1 cellular context compared by ENCODE assay signal in the genomic region with DNA sequence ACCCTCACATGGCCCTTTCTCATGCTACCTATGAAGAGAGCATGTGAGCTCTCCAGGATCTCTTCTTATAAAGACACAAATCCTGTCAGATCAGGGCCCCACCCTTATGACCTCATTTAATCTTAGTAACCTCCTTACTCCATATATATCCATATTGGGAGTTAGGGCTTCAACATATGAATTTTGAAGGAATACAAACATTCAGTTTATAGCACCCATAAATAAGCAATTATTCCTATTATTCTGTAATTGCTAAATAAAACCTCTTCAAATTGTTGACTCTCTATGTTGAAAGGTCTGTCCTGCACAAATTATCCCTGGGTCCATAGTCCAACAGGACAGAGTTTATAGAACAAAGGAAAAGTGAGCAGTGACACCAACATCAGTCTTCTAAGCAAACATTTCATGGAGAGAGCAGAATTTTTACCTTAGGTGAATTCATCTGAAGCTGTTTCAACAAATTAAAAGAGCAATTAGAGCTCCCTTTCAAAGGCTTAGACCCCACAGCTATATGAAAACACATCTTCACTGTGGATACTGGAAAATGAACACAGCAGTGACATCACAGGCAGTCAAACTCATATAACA.
TF ChIP-seq lines count a peak whose summit lies in the region.

No MANE protein-coding gene starts in this region.

TF ChIP-seq in HepG2, 621 proteins besides CTCF, POLR2A, EP300 and RAD21 (continued from another document and continues in another):
- TF ChIP-seq, protein P1, sequence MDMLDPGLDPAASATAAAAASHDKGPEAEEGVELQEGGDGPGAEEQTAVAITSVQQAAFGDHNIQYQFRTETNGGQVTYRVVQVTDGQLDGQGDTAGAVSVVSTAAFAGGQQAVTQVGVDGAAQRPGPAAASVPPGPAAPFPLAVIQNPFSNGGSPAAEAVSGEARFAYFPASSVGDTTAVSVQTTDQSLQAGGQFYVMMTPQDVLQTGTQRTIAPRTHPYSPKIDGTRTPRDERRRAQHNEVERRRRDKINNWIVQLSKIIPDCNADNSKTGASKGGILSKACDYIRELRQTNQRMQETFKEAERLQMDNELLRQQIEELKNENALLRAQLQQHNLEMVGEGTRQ (IDR thresholded peaks at IDR 0.05; ENCODE audit: low read depth, low read length), result no peak
- TF ChIP-seq, protein P1 (CRISPR knock-in tag; IDR thresholded peaks at IDR 0.05; ENCODE audit: borderline replicate concordance), result no peak
- TF ChIP-seq LCORL (IDR thresholded peaks at IDR 0.05) (no peak), LCORL (CRISPR knock-in tag; IDR thresholded peaks at IDR 0.05) (peak; percentile 39; the same call in 1 of the 2 replicates), ZFP36L2 (CRISPR knock-in tag; IDR thresholded peaks at IDR 0.05) (no peak), ZZZ3 (CRISPR knock-in tag; IDR thresholded peaks at IDR 0.05; ENCODE audit: borderline replicate concordance) (no peak), ZSCAN31 (CRISPR knock-in tag; IDR thresholded peaks at IDR 0.05; ENCODE audit: low read depth) (peak; percentile 32; the same call in 1 of the 2 replicates), ZNF607 (CRISPR knock-in tag; IDR thresholded peaks at IDR 0.05; ENCODE audit: borderline replicate concordance) (no peak), PAF1 (CRISPR knock-in tag; IDR thresholded peaks at IDR 0.05) (no peak), ZNF878 (CRISPR knock-in tag; IDR thresholded peaks at IDR 0.05) (no peak), ZNF605 (CRISPR knock-in tag; IDR thresholded peaks at IDR 0.05) (no peak), NR3C1 (CRISPR knock-in tag; IDR thresholded peaks at IDR 0.05) (no peak), AGO1 (IDR thresholded peaks at IDR 0.05; ENCODE audit: low read depth, low read length, poor library complexity, severe bottlenecking) (no peak), ZNF552 (CRISPR knock-in tag; IDR thresholded peaks at IDR 0.05; ENCODE audit: borderline replicate concordance) (no peak), AGO2 (optimal IDR thresholded peaks at IDR 0.05; ENCODE audit: low read depth, low read length) (no peak), ZNF792 (CRISPR knock-in tag; IDR thresholded peaks at IDR 0.05) (peak; percentile 66; the same call in 1 of the 2 replicates), PHF20 (CRISPR knock-in tag; IDR thresholded peaks at IDR 0.05) (no peak), STAG1 (CRISPR knock-in tag; IDR thresholded peaks at IDR 0.05) (peak; percentile 7; the same call in 1 of the 2 replicates), DR1 (CRISPR knock-in tag; IDR thresholded peaks at IDR 0.05) (no peak), ARID2 (CRISPR knock-in tag; IDR thresholded peaks at IDR 0.05; ENCODE audit: borderline replicate concordance) (peak; percentile 55; the same call in 1 of the 2 replicates), ZNF296 (CRISPR knock-in tag; conservative IDR thresholded peaks at IDR 0.05) (no peak), FOXO1 (CRISPR knock-in tag; IDR thresholded peaks at IDR 0.05) (peak; percentile 73; the same call in 1 of the 2 replicates), GLI4 (CRISPR knock-in tag; IDR thresholded peaks at IDR 0.05; ENCODE audit: borderline replicate concordance) (no peak), ATF1 (CRISPR knock-in tag; IDR thresholded peaks at IDR 0.05) (peak; percentile 41; the same call in 1 of the 2 replicates), ZFYVE20 (CRISPR knock-in tag; IDR thresholded peaks at IDR 0.05; ENCODE audit: borderline replicate concordance, low read depth) (no peak), FOXJ3 (CRISPR knock-in tag; IDR thresholded peaks at IDR 0.05; ENCODE audit: borderline replicate concordance) (peak; percentile 69; the same call in 1 of the 2 replicates), ZNF367 (CRISPR knock-in tag; IDR thresholded peaks at IDR 0.05; ENCODE audit: borderline replicate concordance) (no peak), IKZF1 (IDR thresholded peaks at IDR 0.05) (no peak), SMYD3 (CRISPR knock-in tag; IDR thresholded peaks at IDR 0.05) (0 out of 2 replicates have a peak, but pooled peaks have one; percentile 45), SRSF1 (optimal IDR thresholded peaks at IDR 0.05; ENCODE audit: low read depth, low read length) (no peak), SNRNP70 (IDR thresholded peaks at IDR 0.05; ENCODE audit: low read depth, low read length) (no peak), ZNF879 (CRISPR knock-in tag; IDR thresholded peaks at IDR 0.05) (no peak), ZNF224 (CRISPR knock-in tag; IDR thresholded peaks at IDR 0.05) (no peak), ZNF44 (CRISPR knock-in tag; IDR thresholded peaks at IDR 0.05) (no peak), DPF2 (CRISPR knock-in tag; IDR thresholded peaks at IDR 0.05; ENCODE audit: borderline replicate concordance, low read depth) (peak; percentile 71), ZNF780A (CRISPR knock-in tag; IDR thresholded peaks at IDR 0.05) (no peak)
- TF ChIP-seq, protein P2, sequence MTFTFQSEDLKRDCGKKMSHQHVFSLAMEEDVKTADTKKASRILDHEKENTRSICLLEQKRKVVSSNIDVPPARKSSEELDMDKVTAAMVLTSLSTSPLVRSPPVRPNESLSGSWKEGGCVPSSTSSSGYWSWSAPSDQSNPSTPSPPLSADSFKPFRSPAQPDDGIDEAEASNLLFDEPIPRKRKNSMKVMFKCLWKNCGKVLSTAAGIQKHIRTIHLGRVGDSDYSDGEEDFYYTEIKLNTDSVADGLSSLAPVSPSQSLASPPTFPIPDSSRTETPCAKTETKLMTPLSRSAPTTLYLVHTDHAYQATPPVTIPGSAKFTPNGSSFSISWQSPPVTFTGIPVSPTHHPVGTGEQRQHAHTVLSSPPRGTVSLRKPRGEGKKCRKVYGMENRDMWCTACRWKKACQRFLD (CRISPR knock-in tag; IDR thresholded peaks at IDR 0.05; ENCODE audit: borderline replicate concordance), result no peak
- TF ChIP-seq, protein P3, sequence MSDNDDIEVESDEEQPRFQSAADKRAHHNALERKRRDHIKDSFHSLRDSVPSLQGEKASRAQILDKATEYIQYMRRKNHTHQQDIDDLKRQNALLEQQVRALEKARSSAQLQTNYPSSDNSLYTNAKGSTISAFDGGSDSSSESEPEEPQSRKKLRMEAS (IDR thresholded peaks at IDR 0.05), result no peak
- TF ChIP-seq, protein P4, sequence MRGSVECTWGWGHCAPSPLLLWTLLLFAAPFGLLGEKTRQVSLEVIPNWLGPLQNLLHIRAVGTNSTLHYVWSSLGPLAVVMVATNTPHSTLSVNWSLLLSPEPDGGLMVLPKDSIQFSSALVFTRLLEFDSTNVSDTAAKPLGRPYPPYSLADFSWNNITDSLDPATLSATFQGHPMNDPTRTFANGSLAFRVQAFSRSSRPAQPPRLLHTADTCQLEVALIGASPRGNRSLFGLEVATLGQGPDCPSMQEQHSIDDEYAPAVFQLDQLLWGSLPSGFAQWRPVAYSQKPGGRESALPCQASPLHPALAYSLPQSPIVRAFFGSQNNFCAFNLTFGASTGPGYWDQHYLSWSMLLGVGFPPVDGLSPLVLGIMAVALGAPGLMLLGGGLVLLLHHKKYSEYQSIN (CRISPR knock-in tag; IDR thresholded peaks at IDR 0.05; ENCODE audit: borderline replicate concordance), result no peak
- TF ChIP-seq, protein P5, sequence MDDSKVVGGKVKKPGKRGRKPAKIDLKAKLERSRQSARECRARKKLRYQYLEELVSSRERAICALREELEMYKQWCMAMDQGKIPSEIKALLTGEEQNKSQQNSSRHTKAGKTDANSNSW (CRISPR knock-in tag; IDR thresholded peaks at IDR 0.05; ENCODE audit: borderline replicate concordance), result no peak
- TF ChIP-seq, protein P6, sequence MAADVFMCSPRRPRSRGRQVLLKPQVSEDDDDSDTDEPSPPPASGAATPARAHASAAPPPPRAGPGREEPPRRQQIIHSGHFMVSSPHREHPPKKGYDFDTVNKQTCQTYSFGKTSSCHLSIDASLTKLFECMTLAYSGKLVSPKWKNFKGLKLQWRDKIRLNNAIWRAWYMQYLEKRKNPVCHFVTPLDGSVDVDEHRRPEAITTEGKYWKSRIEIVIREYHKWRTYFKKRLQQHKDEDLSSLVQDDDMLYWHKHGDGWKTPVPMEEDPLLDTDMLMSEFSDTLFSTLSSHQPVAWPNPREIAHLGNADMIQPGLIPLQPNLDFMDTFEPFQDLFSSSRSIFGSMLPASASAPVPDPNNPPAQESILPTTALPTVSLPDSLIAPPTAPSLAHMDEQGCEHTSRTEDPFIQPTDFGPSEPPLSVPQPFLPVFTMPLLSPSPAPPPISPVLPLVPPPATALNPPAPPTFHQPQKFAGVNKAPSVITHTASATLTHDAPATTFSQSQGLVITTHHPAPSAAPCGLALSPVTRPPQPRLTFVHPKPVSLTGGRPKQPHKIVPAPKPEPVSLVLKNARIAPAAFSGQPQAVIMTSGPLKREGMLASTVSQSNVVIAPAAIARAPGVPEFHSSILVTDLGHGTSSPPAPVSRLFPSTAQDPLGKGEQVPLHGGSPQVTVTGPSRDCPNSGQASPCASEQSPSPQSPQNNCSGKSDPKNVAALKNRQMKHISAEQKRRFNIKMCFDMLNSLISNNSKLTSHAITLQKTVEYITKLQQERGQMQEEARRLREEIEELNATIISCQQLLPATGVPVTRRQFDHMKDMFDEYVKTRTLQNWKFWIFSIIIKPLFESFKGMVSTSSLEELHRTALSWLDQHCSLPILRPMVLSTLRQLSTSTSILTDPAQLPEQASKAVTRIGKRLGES (CRISPR knock-in tag; IDR thresholded peaks at IDR 0.05; ENCODE audit: borderline replicate concordance), result no peak
- TF ChIP-seq, protein P7, sequence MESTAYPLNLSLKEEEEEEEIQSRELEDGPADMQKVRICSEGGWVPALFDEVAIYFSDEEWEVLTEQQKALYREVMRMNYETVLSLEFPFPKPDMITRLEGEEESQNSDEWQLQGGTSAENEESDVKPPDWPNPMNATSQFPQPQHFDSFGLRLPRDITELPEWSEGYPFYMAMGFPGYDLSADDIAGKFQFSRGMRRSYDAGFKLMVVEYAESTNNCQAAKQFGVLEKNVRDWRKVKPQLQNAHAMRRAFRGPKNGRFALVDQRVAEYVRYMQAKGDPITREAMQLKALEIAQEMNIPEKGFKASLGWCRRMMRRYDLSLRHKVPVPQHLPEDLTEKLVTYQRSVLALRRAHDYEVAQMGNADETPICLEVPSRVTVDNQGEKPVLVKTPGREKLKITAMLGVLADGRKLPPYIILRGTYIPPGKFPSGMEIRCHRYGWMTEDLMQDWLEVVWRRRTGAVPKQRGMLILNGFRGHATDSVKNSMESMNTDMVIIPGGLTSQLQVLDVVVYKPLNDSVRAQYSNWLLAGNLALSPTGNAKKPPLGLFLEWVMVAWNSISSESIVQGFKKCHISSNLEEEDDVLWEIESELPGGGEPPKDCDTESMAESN (CRISPR knock-in tag; conservative IDR thresholded peaks at IDR 0.05), result no peak
- TF ChIP-seq, protein P8, sequence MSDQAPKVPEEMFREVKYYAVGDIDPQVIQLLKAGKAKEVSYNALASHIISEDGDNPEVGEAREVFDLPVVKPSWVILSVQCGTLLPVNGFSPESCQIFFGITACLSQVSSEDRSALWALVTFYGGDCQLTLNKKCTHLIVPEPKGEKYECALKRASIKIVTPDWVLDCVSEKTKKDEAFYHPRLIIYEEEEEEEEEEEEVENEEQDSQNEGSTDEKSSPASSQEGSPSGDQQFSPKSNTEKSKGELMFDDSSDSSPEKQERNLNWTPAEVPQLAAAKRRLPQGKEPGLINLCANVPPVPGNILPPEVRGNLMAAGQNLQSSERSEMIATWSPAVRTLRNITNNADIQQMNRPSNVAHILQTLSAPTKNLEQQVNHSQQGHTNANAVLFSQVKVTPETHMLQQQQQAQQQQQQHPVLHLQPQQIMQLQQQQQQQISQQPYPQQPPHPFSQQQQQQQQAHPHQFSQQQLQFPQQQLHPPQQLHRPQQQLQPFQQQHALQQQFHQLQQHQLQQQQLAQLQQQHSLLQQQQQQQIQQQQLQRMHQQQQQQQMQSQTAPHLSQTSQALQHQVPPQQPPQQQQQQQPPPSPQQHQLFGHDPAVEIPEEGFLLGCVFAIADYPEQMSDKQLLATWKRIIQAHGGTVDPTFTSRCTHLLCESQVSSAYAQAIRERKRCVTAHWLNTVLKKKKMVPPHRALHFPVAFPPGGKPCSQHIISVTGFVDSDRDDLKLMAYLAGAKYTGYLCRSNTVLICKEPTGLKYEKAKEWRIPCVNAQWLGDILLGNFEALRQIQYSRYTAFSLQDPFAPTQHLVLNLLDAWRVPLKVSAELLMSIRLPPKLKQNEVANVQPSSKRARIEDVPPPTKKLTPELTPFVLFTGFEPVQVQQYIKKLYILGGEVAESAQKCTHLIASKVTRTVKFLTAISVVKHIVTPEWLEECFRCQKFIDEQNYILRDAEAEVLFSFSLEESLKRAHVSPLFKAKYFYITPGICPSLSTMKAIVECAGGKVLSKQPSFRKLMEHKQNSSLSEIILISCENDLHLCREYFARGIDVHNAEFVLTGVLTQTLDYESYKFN (CRISPR knock-in tag; conservative IDR thresholded peaks at IDR 0.05), result peak; percentile 94
- TF ChIP-seq, protein P9, sequence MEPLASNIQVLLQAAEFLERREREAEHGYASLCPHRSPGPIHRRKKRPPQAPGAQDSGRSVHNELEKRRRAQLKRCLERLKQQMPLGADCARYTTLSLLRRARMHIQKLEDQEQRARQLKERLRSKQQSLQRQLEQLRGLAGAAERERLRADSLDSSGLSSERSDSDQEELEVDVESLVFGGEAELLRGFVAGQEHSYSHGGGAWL (CRISPR knock-in tag; IDR thresholded peaks at IDR 0.05), result no peak
- TF ChIP-seq, protein P10, sequence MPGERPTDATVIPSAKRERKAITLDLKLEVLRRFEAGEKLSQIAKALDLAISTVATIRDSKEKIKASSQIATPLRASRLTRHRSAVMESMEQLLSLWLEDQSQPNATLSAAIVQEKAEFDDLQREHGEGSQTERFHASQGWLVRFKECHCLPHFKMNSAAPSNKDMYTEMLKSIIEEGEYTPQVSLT (CRISPR knock-in tag; IDR thresholded peaks at IDR 0.05; ENCODE audit: borderline replicate concordance, low read depth), result no peak
- TF ChIP-seq, protein P11, sequence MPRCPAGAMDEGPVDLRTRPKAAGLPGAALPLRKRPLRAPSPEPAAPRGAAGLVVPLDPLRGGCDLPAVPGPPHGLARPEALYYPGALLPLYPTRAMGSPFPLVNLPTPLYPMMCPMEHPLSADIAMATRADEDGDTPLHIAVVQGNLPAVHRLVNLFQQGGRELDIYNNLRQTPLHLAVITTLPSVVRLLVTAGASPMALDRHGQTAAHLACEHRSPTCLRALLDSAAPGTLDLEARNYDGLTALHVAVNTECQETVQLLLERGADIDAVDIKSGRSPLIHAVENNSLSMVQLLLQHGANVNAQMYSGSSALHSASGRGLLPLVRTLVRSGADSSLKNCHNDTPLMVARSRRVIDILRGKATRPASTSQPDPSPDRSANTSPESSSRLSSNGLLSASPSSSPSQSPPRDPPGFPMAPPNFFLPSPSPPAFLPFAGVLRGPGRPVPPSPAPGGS (CRISPR knock-in tag; IDR thresholded peaks at IDR 0.05), result no peak
- TF ChIP-seq, protein P12, sequence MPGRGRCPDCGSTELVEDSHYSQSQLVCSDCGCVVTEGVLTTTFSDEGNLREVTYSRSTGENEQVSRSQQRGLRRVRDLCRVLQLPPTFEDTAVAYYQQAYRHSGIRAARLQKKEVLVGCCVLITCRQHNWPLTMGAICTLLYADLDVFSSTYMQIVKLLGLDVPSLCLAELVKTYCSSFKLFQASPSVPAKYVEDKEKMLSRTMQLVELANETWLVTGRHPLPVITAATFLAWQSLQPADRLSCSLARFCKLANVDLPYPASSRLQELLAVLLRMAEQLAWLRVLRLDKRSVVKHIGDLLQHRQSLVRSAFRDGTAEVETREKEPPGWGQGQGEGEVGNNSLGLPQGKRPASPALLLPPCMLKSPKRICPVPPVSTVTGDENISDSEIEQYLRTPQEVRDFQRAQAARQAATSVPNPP (CRISPR knock-in tag; IDR thresholded peaks at IDR 0.05), result no peak
